Comparison of ENCODE assay signal across 24 cellular contexts in genomic region chr20:17652411-17652810, GRCh38. TPM values are rescaled to one million over a fixed set of nuclear protein-coding genes. Genes with fewer than 3 reads are reported as not detected.
DNase-seq lines count a peak whose midpoint lies in the region; TF ChIP-seq lines count a peak whose summit lies in the region.
"Had no signal": no experiment of that assay in that cellular context is flagged by ENCODE, and none has a peak within 500 bp of the region (broad histone marks: within the 10 kb centered on the region; RNA-seq: fewer than 3 reads in every experiment).

No MANE protein-coding gene starts in this region.

- H3K36me3 ChIP-seq in KMS-11 (ENCODE audit: insufficient read depth) (no peaks in the 10 kb centered on the region), hepatocyte (replicated peaks; ENCODE audit: insufficient read depth, low read depth) (no peaks in the 10 kb centered on the region), sigmoid colon (peaks cover 0 to 5% (median 0%) of the 10 kb centered on the region in 4 donors)
- H3K36me3 ChIP-seq: gastrocnemius medialis had no signal

- no peak for TF ChIP-seq CTCF in GM13976 (IDR thresholded peaks at IDR 0.05; ENCODE audit: borderline replicate concordance, control extremely low read depth, extremely low read depth, insufficient read depth, missing control alignments)
- no peak for TF ChIP-seq CTCF in KMS-11 (conservative IDR thresholded peaks at IDR 0.05; ENCODE audit: low read depth, low read length)
- no peak for TF ChIP-seq CTCF in hepatocyte (IDR thresholded peaks at IDR 0.05; ENCODE audit: poor library complexity)
- no peak for TF ChIP-seq CTCF in sigmoid colon (IDR thresholded peaks at IDR 0.05)

- H3K9ac ChIP-seq in KMS-11: no peak overlapping the region

- no peak for TF ChIP-seq POLR2A in sigmoid colon (IDR thresholded peaks at IDR 0.05)

- H2AFZ ChIP-seq in KMS-11 (ENCODE audit: low read depth): no peak overlapping the region
- no peak overlapping the region for H2AFZ ChIP-seq in hepatocyte

- H3K27me3 ChIP-seq in KMS-11 (ENCODE audit: insufficient read depth, low read depth): no peaks in the 10 kb centered on the region
- H3K27me3 ChIP-seq in hepatocyte: no peaks in the 10 kb centered on the region
- no peaks in the 10 kb centered on the region for H3K27me3 ChIP-seq in sigmoid colon
- H3K27me3 ChIP-seq: adrenal gland, gastrocnemius medialis, MG63, Peyer's patch had no signal

- H4K20me1 ChIP-seq in KMS-11 (ENCODE audit: insufficient read depth): no peaks in the 10 kb centered on the region
- H4K20me1 ChIP-seq in hepatocyte (ENCODE audit: insufficient read depth, poor library complexity, severe bottlenecking): peaks cover 99% of the 10 kb centered on the region

- no peaks in the 10 kb centered on the region; the same call in 1 of the 2 replicates for H3K79me2 ChIP-seq in KMS-11 (ENCODE audit: insufficient read depth, low read depth)
- H3K79me2 ChIP-seq in hepatocyte: peaks cover 100% of the 10 kb centered on the region

- WGBS in hepatocyte (ENCODE audit: low lambda C conversion rate, missing lambda C conversion rate): 92% methylated on average over 10 of the region's 10 CpGs
- 86 to 90% methylated on average over 10 of the region's 10 CpGs for WGBS in sigmoid colon, 2 donors

- H3K9me3 ChIP-seq in hepatocyte (ENCODE audit: low read depth): no peaks in the 10 kb centered on the region
- no peaks in the 10 kb centered on the region for H3K9me3 ChIP-seq in sigmoid colon
- H3K9me3 ChIP-seq: adrenal gland, Caco-2, gastrocnemius medialis, MG63, Peyer's patch had no signal

- peak overlapping the region; percentile 79; the same call in 1 of the 2 replicates for H3K27ac ChIP-seq in KMS-11
- H3K27ac ChIP-seq in hepatocyte: peak overlapping the region; percentile 8
- H3K27ac ChIP-seq in sigmoid colon: peak overlapping the region in 3 of 4 donors; percentile 3 to 29 (median 10)
- H3K27ac ChIP-seq: gastrocnemius medialis, Peyer's patch, SK-N-MC had no signal

- DNase-seq in GM13976 (ENCODE audit: low spot score) (peak; percentile 29), hepatocyte (ENCODE audit: low spot score) (no peak), sigmoid colon (peak; percentile 65), NCI-H1092 (lab: John Stamatoyannopoulos, UW) (no peak), RPMI8226 (no peak), NOMO-1 (lab: John Stamatoyannopoulos, UW; ENCODE audit: unreplicated experiment in 2 of 2) (no peak)
- DNase-seq in activated CD4-positive, alpha-beta T cell treated with anti-CD3 and anti-CD28 coated beads, Interleukin-2, amount 50 U/mL, for 1 hour: no peak
- DNase-seq: caudate nucleus; erythroblast; GOT3; MG63; NCI-H1436 treated with DMSO at 0.1 percent for 48 hours; NCI-H748 treated with DMSO at 0.1 percent for 48 hours; stimulated activated CD4-positive, alpha-beta T cell treated with anti-CD3 and anti-CD28 coated beads, Interleukin-12 subunit alpha, Interleukin-12 subunit beta, amount 100 ng/mL, for 4 hours had no signal

- no peak overlapping the region for H3K4me3 ChIP-seq in KMS-11 (IDR thresholded peaks at IDR 0.05; ENCODE audit: insufficient read depth, low read depth, low read length)
- no peak overlapping the region for H3K4me3 ChIP-seq in hepatocyte
- no peak overlapping the region for H3K4me3 ChIP-seq in sigmoid colon
- H3K4me3 ChIP-seq: adrenal gland, gastrocnemius medialis, MG63, Peyer's patch, SK-N-MC had no signal

- no peaks in the 10 kb centered on the region for H3K9me2 ChIP-seq in hepatocyte (replicated peaks; ENCODE audit: insufficient read depth)

- no peak for TF ChIP-seq EP300 in sigmoid colon (IDR thresholded peaks at IDR 0.05)

- peaks cover 66% of the 10 kb centered on the region for H3K4me1 ChIP-seq in KMS-11 (ENCODE audit: low read depth, poor library complexity, severe bottlenecking)
- peaks cover 31% of the 10 kb centered on the region for H3K4me1 ChIP-seq in hepatocyte (ENCODE audit: insufficient read depth)
- H3K4me1 ChIP-seq in sigmoid colon: peaks cover 0 to 71% (median 54%) of the 10 kb centered on the region in 4 donors

- in situ Hi-C loops in GM13976 (cut with MboI; ENCODE audit: low sequenced_read_pairs, unreplicated experiment): no loop called here

- intact Hi-C loops in sigmoid colon (cut with DNase I): no loop called here

- H3K4me2 ChIP-seq in KMS-11 (peak overlapping the region; percentile 83; the same call in 1 of the 2 replicates), hepatocyte (no peak overlapping the region)

RNA-seq across cellular contexts. Expression of gene RRBP1, which starts 29.6 kb away (rescaled TPM):
- 182 and 193 TPM in 2 replicates for total RNA-seq in hepatocyte
- 242 and 274 TPM in 2 replicates for polyA plus RNA-seq in hepatocyte
- total RNA-seq in sigmoid colon: 10 to 100 TPM; 30.1 to 69.2 (median 38.8) TPM
- 100 to 1,000 TPM in 1 of 3 donors, 10 to 100 TPM in 2; 24.6 to 245 (median 31.4) TPM for polyA plus RNA-seq in sigmoid colon

RNA-seq across cellular contexts. Expression of gene BANF2, which starts 47.4 kb away (rescaled TPM):
- not detected in 2 replicates for total RNA-seq in hepatocyte
- not detected in 2 replicates for polyA plus RNA-seq in hepatocyte
- total RNA-seq in sigmoid colon: not detected
- polyA plus RNA-seq in sigmoid colon: not detected
- total RNA-seq: activated CD8-positive, alpha-beta memory T cell treated with anti-CD3 and anti-CD28 coated beads for 36 hours; activated T-helper 1 cell treated with anti-CD3 and anti-CD28 coated beads, Interleukin-12 subunit alpha, Interleukin-12 subunit beta, Interleukin-2, Interleukin-4 antibody, amounts not matched to agents 30 ng/mL and 10 ng/mL and 1 ng/mL, durations not matched to agents 14 hours and 24 hours and 36 hours; adrenal gland; gastrocnemius medialis; mononuclear cell; Peyer's patch; temporal lobe had no signal
- polyA plus RNA-seq: adrenal gland had no signal

Comparison
In these comparisons a context has a peak if more than half of its experiments do, and no peak if none do; other contexts are left out.
1. DNase-seq: peak in GM13976 (single experiment) and sigmoid colon (single experiment); none in hepatocyte (single experiment), activated CD4-positive, alpha-beta T cell treated with anti-CD3 and anti-CD28 coated beads, Interleukin-2, amount 50 U/mL, for 1 hour (single experiment), NCI-H1092 (single experiment), RPMI8226 (single experiment) and NOMO-1 (0 of 2).
2. H3K27ac ChIP-seq: peak in every context shown above with its lines; median percentile 79 in KMS-11; 10 in sigmoid colon; 8 in hepatocyte.